Comparison of ENCODE assay signal across 1 cellular context in the genomic region with DNA sequence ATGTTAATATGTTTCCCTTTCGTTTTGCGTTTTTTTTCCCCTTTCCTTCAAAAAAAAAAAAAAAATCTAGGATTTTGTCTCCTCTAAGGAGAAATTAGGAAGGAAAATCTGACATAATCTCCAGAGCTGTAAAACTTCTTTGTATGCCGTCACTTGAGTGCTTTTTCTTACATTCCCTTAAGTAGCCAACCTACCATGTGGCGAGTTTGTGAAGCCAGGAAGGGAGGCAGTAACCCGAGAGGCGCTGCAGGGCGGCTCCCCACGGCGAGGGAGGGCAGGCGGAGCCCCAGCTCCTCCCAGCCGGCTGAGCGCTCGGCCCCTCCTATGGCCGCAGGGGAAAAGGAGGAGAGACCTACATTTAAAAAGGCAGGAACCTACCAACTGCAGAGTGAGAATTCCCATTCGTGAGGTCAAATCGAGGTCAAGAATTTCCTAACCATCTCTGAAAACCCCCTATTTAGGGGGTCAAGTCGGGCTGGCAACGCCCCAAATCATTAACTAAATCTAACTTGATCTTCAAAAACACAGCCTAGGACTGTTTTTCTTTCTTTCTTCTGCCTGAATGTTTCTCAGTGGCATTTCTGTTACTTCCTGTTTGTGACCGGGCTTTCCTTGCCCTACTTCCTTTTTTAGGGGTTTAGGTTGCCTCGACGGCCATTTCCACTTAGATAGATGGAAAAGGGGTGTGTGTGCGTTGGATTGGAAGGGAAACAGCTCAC.
TF ChIP-seq lines count a peak whose summit lies in the region.

No MANE protein-coding gene starts in this region.

TF ChIP-seq in A549, 52 proteins besides CTCF, POLR2A, EP300 and RAD21 (continued from another document):
- TF ChIP-seq CHD2 (IDR thresholded peaks at IDR 0.05; ENCODE audit: low read length, partially characterized antibody) = no peak
TF ChIP-seq in A549: peak in this region for 4.
